In the genomic region with DNA sequence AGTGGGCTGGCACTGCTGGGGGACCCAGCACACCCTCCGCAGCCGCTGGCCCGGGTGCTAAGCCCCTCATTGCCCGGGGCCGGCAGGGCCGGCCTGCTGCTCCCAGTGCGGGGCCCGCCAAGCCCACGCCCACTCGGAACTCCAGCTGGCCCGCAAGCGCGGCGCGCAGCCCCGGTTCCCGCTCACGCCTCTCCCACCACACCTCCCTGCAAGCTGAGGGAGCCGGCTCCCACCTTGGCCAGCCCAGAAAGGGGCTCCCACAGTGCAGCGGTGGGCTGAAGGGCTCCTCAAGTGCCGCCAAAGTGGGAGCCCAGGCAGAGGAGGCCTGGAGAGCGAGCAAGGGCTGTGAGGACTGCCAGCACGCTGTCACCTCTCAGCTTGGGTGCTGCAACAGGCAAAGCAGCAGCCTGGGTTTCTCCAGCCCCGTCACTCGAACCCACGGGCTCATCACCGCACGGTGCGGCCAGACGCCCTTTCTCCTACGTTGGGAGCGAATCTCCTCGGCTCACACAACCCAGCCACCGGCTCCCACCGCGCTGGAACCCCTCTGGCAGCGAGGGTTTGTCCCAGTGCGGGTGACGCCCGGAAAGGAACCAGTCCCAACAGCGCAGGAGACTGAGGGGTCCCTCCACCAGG, we compare ENCODE assay signal across 8 cellular contexts. TPM values are rescaled to one million over a fixed set of nuclear protein-coding genes. Genes with fewer than 3 reads are reported as not detected.
DNase-seq lines count a peak whose midpoint lies in the region; ATAC-seq, FAIRE-seq and TF ChIP-seq lines count a peak whose summit lies in the region.
"Not testable (repeated sequence)": the region's sequence is repeated elsewhere in the genome, so short reads cannot be mapped to it uniquely, and the experiment has no call there.

No MANE protein-coding gene starts in this region.

- peak overlapping the region; percentile 98 for H3K4me3 ChIP-seq in astrocyte of the spinal cord (ENCODE audit: low read depth, low read length)
- H3K4me3 ChIP-seq in neutrophil (ENCODE audit: low read depth in 1 of 2, low read length in 1 of 2) = peak overlapping the region; percentile 77 to 99
- peak overlapping the region; percentile 86 to 99 for H3K4me3 ChIP-seq in testis

- not testable (repeated sequence) for TF ChIP-seq POLR2A in H54 (IDR thresholded peaks at IDR 0.05; ENCODE audit: low read depth, low read length); testis (IDR thresholded peaks at IDR 0.05)

- TF ChIP-seq CTCF in astrocyte of the spinal cord (IDR thresholded peaks at IDR 0.05; ENCODE audit: low read depth, low read length); neutrophil (IDR thresholded peaks at IDR 0.05); testis (IDR thresholded peaks at IDR 0.05): not testable (repeated sequence)

- ATAC-seq in GM18498 (IDR thresholded peaks at IDR 0.05; ENCODE audit: unreplicated experiment) = peak; percentile 25
- ATAC-seq in HG03558 (IDR thresholded peaks at IDR 0.05; ENCODE audit: extremely low read depth, unreplicated experiment) = peak; percentile 3
- peak; percentile 10 to 25 (median 16) for ATAC-seq in T-cell (replicated peaks in 1 of 4)
- peak; percentile 21 to 49 for ATAC-seq in left cardiac atrium

- H3K4me3 Mint-ChIP-seq in T-cell = peak overlapping the region; percentile 95 to 97 (median 96)

- intact Hi-C loops in left cardiac atrium (cut with DNase I) = loop anchor here in 1 of 2 donors (10.0 kb wide), 1 partner anchor 100 kb away; the partner anchor contains the start of gene LARP1B
- intact Hi-C loops in testis (cut with DNase I; ENCODE audit: low total_unique reads) = not testable (repeated sequence)

- not testable (repeated sequence) for H3K36me3 ChIP-seq in neutrophil; testis (ENCODE audit: low read depth, missing control alignments)

- DNase-seq in H54 (ENCODE audit: insufficient read length, low spot score) (peak; percentile 5), T-cell (peak in 4 of 34 experiments; percentile 0 to 13 (median 6)), left cardiac atrium (peak; percentile 25)
- not testable (repeated sequence) for DNase-seq in astrocyte of the spinal cord (ENCODE audit: low read depth, low spot score); testis

- CTCF ChIA-PET in T-cell (lab: Charles Lee) = interaction anchor here in 1 of 2 donors (1.3 kb wide), 1 partner anchor 83 kb away, joined by 4 read pairs; the partner anchor contains the start of gene PLK4

- not testable (repeated sequence) for H3K9me3 ChIP-seq in neutrophil, testis

- peak overlapping the region; percentile 95 to 98 for H3K27ac Mint-ChIP-seq in T-cell

- H3K27me3 ChIP-seq in neutrophil, testis: not testable (repeated sequence)

- H3K27me3 Mint-ChIP-seq in T-cell = not testable (repeated sequence)

- peaks cover 16 to 21% of the 10 kb centered on the region in 2 experiments for H3K4me1 ChIP-seq in neutrophil (ENCODE audit: control insufficient read depth in 1 of 2, insufficient read depth in 1 of 2, low read depth in 1 of 2, low read length in 1 of 2)
- not testable (repeated sequence) for H3K4me1 ChIP-seq in testis

- H3K4me1 Mint-ChIP-seq in T-cell = peaks cover 52 to 55% (median 52%) of the 10 kb centered on the region in 3 donors

- in situ Hi-C loops in astrocyte of the spinal cord (cut with HindIII; ENCODE audit: low sequenced_read_pairs) = not testable (repeated sequence)

- POLR2A ChIA-PET in T-cell (lab: Charles Lee) = interaction anchor here (1.1 to 2.3 kb wide), 2 partner anchors 96 to 1128 kb away, joined by 5 to 9 read pairs; partner anchors contain the start of genes LARP1B (in 1 of the 2) and SCLT1 (in 1 of the 2)

- H3K9me3 Mint-ChIP-seq in T-cell = not testable (repeated sequence)

- WGBS in testis, 2 donors = 0% methylated on average over 3 to 36 of the region's 41 CpGs

- H3K27ac ChIP-seq in neutrophil = peak overlapping the region; percentile 93
- H3K27ac ChIP-seq in testis = peak overlapping the region; percentile 92 to 96

- H3K36me3 Mint-ChIP-seq in T-cell = not testable (repeated sequence)

- not testable (repeated sequence) for FAIRE-seq in H54 (lab: Jason Lieb, UNC)

RNA-seq across cellular contexts. Expression of gene MFSD8, which starts 0.4 kb away (rescaled TPM):
- total RNA-seq in T-cell = 10 to 100 TPM; 27.0 to 39.7 (median 37.1) TPM
- 10 to 100 TPM in 1 of 2 donors, 1 to 10 TPM in 1; 9.8 to 10.5 TPM for total RNA-seq in left cardiac atrium
- total RNA-seq in testis = 10 to 100 TPM; 24.3 to 27.2 TPM
- polyA plus RNA-seq in testis (ENCODE audit: insufficient read depth, low read depth, low replicate concordance) = 13.6 TPM

RNA-seq across cellular contexts. Expression of gene ABHD18, which starts 0.7 kb away (rescaled TPM):
- total RNA-seq in T-cell (10 to 100 TPM; 16.3 to 25.8 (median 21.7) TPM), left cardiac atrium (10 to 100 TPM in 1 of 2 donors, 1 to 10 TPM in 1; 8.2 to 10.5 TPM), testis (1 to 10 TPM; 8.6 to 9.0 TPM)
- 5.1 TPM for polyA plus RNA-seq in testis (ENCODE audit: insufficient read depth, low read depth, low replicate concordance)
